ENCODE assay signal across 21 cellular contexts in the genomic region with DNA sequence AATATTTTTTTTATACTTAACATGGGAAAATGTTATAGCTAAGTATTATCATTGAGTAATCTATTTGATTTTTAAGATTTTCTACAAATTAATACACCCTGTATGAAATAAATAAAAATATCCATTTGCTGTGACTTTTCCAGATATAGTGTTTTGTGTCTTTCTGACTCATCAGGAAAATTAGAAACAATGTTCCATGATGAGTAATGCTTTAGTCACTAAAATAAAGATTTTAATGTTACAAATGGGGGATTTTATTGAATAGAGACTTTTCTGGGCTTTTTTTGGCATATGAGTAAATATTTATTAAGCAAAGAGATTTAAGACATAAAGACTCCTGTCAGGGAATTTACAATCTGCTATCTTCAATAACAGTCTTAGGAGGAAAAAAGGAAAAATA.
DNase-seq lines count a peak whose midpoint lies in the region; ATAC-seq, FAIRE-seq and TF ChIP-seq lines count a peak whose summit lies in the region.
"Had no signal": no experiment of that assay in that cellular context is flagged by ENCODE, and none has a peak within 500 bp of the region (broad histone marks: within the 10 kb centered on the region; RNA-seq: fewer than 3 reads in every experiment).

No MANE protein-coding gene starts in this region.

- TF ChIP-seq CTCF in brain (conservative IDR thresholded peaks at IDR 0.05): no peak
- TF ChIP-seq CTCF in lower lobe of right lung (IDR thresholded peaks at IDR 0.05): no peak
- no peak for TF ChIP-seq CTCF in glutamatergic neuron (IDR thresholded peaks at IDR 0.05; ENCODE audit: partially characterized antibody, unreplicated experiment)
- no peak for TF ChIP-seq CTCF in colonic mucosa (IDR thresholded peaks at IDR 0.05)

- H3K4me3 ChIP-seq in lower lobe of right lung: no peak overlapping the region
- no peak overlapping the region for H3K4me3 ChIP-seq in colonic mucosa
- H3K4me3 ChIP-seq: right atrium auricular region, thoracic aorta had no signal

- H3K27ac ChIP-seq in lower lobe of right lung (no peak overlapping the region), colonic mucosa (no peak overlapping the region)
- H3K27ac ChIP-seq: epithelial cell of prostate, HL-60, thoracic aorta had no signal

- H3K9ac ChIP-seq in colonic mucosa (ENCODE audit: low read depth in 2 of 2, low read length in 2 of 2): no peak overlapping the region

- H3K27ac Mint-ChIP-seq in brain (peak overlapping the region in 3 of 5 experiments; percentile 42 to 81 (median 66)), glutamatergic neuron (ENCODE audit: unreplicated experiment) (no peak overlapping the region)
- H3K27ac Mint-ChIP-seq: activated CD8-positive, alpha-beta memory T cell treated with anti-CD3 and anti-CD28 coated beads, Interleukin-2, amount 10 ng/mL, durations not matched to agents 7 days and 5 days; nephron had no signal

- H3K9me3 Mint-ChIP-seq in brain (peaks cover 0 to 18% (median 12%) of the 10 kb centered on the region in 5 experiments), glutamatergic neuron (ENCODE audit: unreplicated experiment) (peaks cover 4% of the 10 kb centered on the region)

- ATAC-seq in lower lobe of right lung: no peak
- no peak for ATAC-seq in HG02852 (IDR thresholded peaks at IDR 0.05; ENCODE audit: unreplicated experiment)
- ATAC-seq: activated CD8-positive, alpha-beta memory T cell treated with anti-CD3 and anti-CD28 coated beads, Interleukin-2, amount 10 ng/mL, durations not matched to agents 7 days and 5 days had no signal

- no peaks in the 10 kb centered on the region for H3K4me1 ChIP-seq in lower lobe of right lung
- H3K4me1 ChIP-seq in colonic mucosa: no peaks in the 10 kb centered on the region

- H3K27me3 Mint-ChIP-seq in brain (no peaks in the 10 kb centered on the region), glutamatergic neuron (ENCODE audit: unreplicated experiment) (no peaks in the 10 kb centered on the region)
- H3K27me3 Mint-ChIP-seq: activated CD8-positive, alpha-beta memory T cell treated with anti-CD3 and anti-CD28 coated beads, Interleukin-2, amount 10 ng/mL, durations not matched to agents 7 days and 5 days had no signal

- H3K36me3 Mint-ChIP-seq in brain (no peaks in the 10 kb centered on the region), glutamatergic neuron (ENCODE audit: unreplicated experiment) (peaks cover 13% of the 10 kb centered on the region)
- H3K36me3 Mint-ChIP-seq: activated CD8-positive, alpha-beta memory T cell treated with anti-CD3 and anti-CD28 coated beads, Interleukin-2, amount 10 ng/mL, durations not matched to agents 7 days and 5 days had no signal

- H3K4me1 Mint-ChIP-seq in brain: peaks cover 45% of the 10 kb centered on the region
- H3K4me1 Mint-ChIP-seq in glutamatergic neuron (ENCODE audit: low read depth, unreplicated experiment): no peaks in the 10 kb centered on the region
- H3K4me1 Mint-ChIP-seq: activated CD8-positive, alpha-beta memory T cell treated with anti-CD3 and anti-CD28 coated beads, Interleukin-2, amount 10 ng/mL, durations not matched to agents 7 days and 5 days had no signal

- H3K27me3 ChIP-seq in lower lobe of right lung (ENCODE audit: low read depth) (no peaks in the 10 kb centered on the region), colonic mucosa (no peaks in the 10 kb centered on the region)
- H3K27me3 ChIP-seq: right atrium auricular region had no signal

- H3K4me3 Mint-ChIP-seq in brain (peak overlapping the region in 1 of 5 experiments; percentile 3), glutamatergic neuron (ENCODE audit: unreplicated experiment) (no peak overlapping the region)
- H3K4me3 Mint-ChIP-seq: activated CD8-positive, alpha-beta memory T cell treated with anti-CD3 and anti-CD28 coated beads, Interleukin-2, amount 10 ng/mL, durations not matched to agents 7 days and 5 days; nephron had no signal

- DNase-seq in A172 (ENCODE audit: low spot score) (peak; percentile 25), HTR-8/SVneo (ENCODE audit: insufficient read length, low spot score) (peak; percentile 12), foreskin melanocyte (peak; percentile 5), lower lobe of right lung (no peak), glutamatergic neuron (no peak), colonic mucosa (no peak)
- DNase-seq: 8988T; activated CD8-positive, alpha-beta memory T cell treated with anti-CD3 and anti-CD28 coated beads, Interleukin-2, amount 10 ng/mL, durations not matched to agents 7 days and 5 days; activated gamma-delta T cell treated with Interleukin-2 at 50 U/mL for 16 hours; central memory CD4-positive, alpha-beta T cell; NCI-H1694 treated with DMSO at 0.1 percent for 48 hours; NCI-H446 treated with DMSO at 0.1 percent for 48 hours; stimulated activated CD4-positive, alpha-beta T cell treated with anti-CD3 and anti-CD28 coated beads, Interleukin-2, amount 100 ng/mL, for 24 hours had no signal

- intact Hi-C loops in lower lobe of right lung (cut with DNase I): no loop called here
- intact Hi-C loops in colonic mucosa (cut with DNase I): no loop called here

- H3K36me3 ChIP-seq in lower lobe of right lung (no peaks in the 10 kb centered on the region), colonic mucosa (no peaks in the 10 kb centered on the region)
- H3K36me3 ChIP-seq: right atrium auricular region, thoracic aorta had no signal

- H3K9me3 ChIP-seq in lower lobe of right lung (no peaks in the 10 kb centered on the region), colonic mucosa (no peaks in the 10 kb centered on the region)
- H3K9me3 ChIP-seq: right atrium auricular region, thoracic aorta had no signal

- FAIRE-seq in HTR-8/SVneo (lab: Jason Lieb, UNC): no peak
- FAIRE-seq: GM18507 had no signal

Comparison
In these comparisons a context has a peak if more than half of its experiments do, and no peak if none do; other contexts are left out.
1. DNase-seq: peak in A172 (single experiment), HTR-8/SVneo (single experiment) and foreskin melanocyte (single experiment); none in lower lobe of right lung (single experiment), glutamatergic neuron (single experiment) and colonic mucosa (single experiment).